In genomic region chr1:166915941-166916340, GRCh38 we compare ENCODE assay signal across 21 cellular contexts. TPM values are rescaled to one million over a fixed set of nuclear protein-coding genes. Genes with fewer than 3 reads are reported as not detected.
A peak's percentile ranks its signal among the peaks of the same experiment; 100 is the strongest.
DNase-seq lines count a peak whose midpoint lies in the region; ATAC-seq, FAIRE-seq and TF ChIP-seq lines count a peak whose summit lies in the region.
"Had no signal": no experiment of that assay in that cellular context is flagged by ENCODE, and none has a peak within 500 bp of the region (broad histone marks: within the 10 kb centered on the region; RNA-seq: fewer than 3 reads in every experiment).

No MANE protein-coding gene starts in this region.

- H3K4me2 ChIP-seq in HCT116 (ENCODE audit: low read length): peak overlapping the region; percentile 42; the same call in 1 of the 2 replicates
- H3K4me2 ChIP-seq: BLaER1 had no signal

- H3K27ac Mint-ChIP-seq in CD8-positive, alpha-beta T cell: no peak overlapping the region

- BruUV-seq in HCT116 (replicated peaks; lab: Mats Ljungman, UMichigan): no TSS peak

- H3K9me3 Mint-ChIP-seq in CD8-positive, alpha-beta T cell: no peaks in the 10 kb centered on the region
- H3K9me3 Mint-ChIP-seq in activated T-cell treated with anti-CD3 and anti-CD28 coated beads, Interleukin-2, amount 50 U/mL, for 4 hours: no peaks in the 10 kb centered on the region

- DNase-seq in HCT116 (ENCODE audit: low read depth, low spot score) (peak; percentile 59), T1000 (lab: John Stamatoyannopoulos, UW) (peak; percentile 11), glomerular visceral epithelial cell (ENCODE audit: extremely low spot score) (peak; percentile 40), urothelium cell line (ENCODE audit: low spot score) (peak; percentile 55), NCI-H345 treated with DMSO at 0.1 percent for 48 hours (lab: John Stamatoyannopoulos, UW; ENCODE audit: unreplicated experiment) (no peak)
- no peak for DNase-seq in CD8-positive, alpha-beta T cell
- no peak for DNase-seq in activated T-cell treated with anti-CD3 and anti-CD28 coated beads, Interleukin-2, amount 50 U/mL, for 4 hours
- DNase-seq: activated CD4-positive, alpha-beta T cell treated with anti-CD3 and anti-CD28 coated beads, Interleukin-2, amount 50 U/mL, for 48 hours; activated naive CD4-positive, alpha-beta T cell treated with anti-CD3 and anti-CD28 coated beads, Interleukin-2, amount 50 U/mL, for 16 hours; activated T-cell treated with anti-CD3 and anti-CD28 coated beads, Interleukin-2, amount 50 U/mL, for 1 hour; DMS153; erythroblast; NCI-H1930; pancreas; Right ventricle myocardium superior; uterus had no signal

- H3K9me2 ChIP-seq in HCT116 (ENCODE audit: insufficient read depth): no peaks in the 10 kb centered on the region

- no peak overlapping the region for H3K9ac ChIP-seq in HCT116 (ENCODE audit: low read length)
- H3K9ac ChIP-seq: BLaER1 had no signal

- TF ChIP-seq RAD21 in HCT116 (IDR thresholded peaks at IDR 0.05; ENCODE audit: low read depth): no peak

- H3K4me1 ChIP-seq in HCT116 (ENCODE audit: control insufficient read depth in 1 of 2, insufficient read depth in 2 of 2, low read length in 2 of 2): peaks cover 0 to 29% of the 10 kb centered on the region in 2 experiments; a peak in 2 of 4 replicates
- H3K4me1 ChIP-seq in CD8-positive, alpha-beta T cell (ENCODE audit: insufficient read depth, low read length): no peaks in the 10 kb centered on the region
- H3K4me1 ChIP-seq: BLaER1, uterus had no signal

- H3K36me3 ChIP-seq in HCT116 (ENCODE audit: control insufficient read depth in 1 of 2, insufficient read depth in 2 of 2, low read length in 2 of 2): no peaks in the 10 kb centered on the region
- no peaks in the 10 kb centered on the region for H3K36me3 ChIP-seq in CD8-positive, alpha-beta T cell (ENCODE audit: insufficient read depth, low read length)
- H3K36me3 ChIP-seq: pancreas, uterus had no signal

- H4K20me1 ChIP-seq in HCT116 (ENCODE audit: insufficient read depth): no peaks in the 10 kb centered on the region
- H4K20me1 ChIP-seq: BLaER1 had no signal

- H3K27me3 ChIP-seq in HCT116 (ENCODE audit: insufficient read depth, low read length): no peaks in the 10 kb centered on the region
- H3K27me3 ChIP-seq in CD8-positive, alpha-beta T cell (ENCODE audit: insufficient read depth, low read length): peaks cover 8% of the 10 kb centered on the region
- H3K27me3 ChIP-seq: BLaER1 had no signal

- no peaks in the 10 kb centered on the region for H3K9me3 ChIP-seq in HCT116 (ENCODE audit: control insufficient read depth in 1 of 2, insufficient read depth in 1 of 2, low read depth in 1 of 2, low read length in 2 of 2)
- H3K9me3 ChIP-seq in CD8-positive, alpha-beta T cell (ENCODE audit: low read length): no peaks in the 10 kb centered on the region
- H3K9me3 ChIP-seq: pancreas, uterus had no signal

- FAIRE-seq in urothelium cell line (lab: Jason Lieb, UNC): peak; percentile 87
- FAIRE-seq: pancreas had no signal

- no peak for TF ChIP-seq CTCF in HCT116 (IDR thresholded peaks at IDR 0.05 in 2 of 3, conservative IDR thresholded peaks at IDR 0.05 in 1 of 3; ENCODE audit: borderline replicate concordance in 1 of 3, insufficient read depth in 1 of 3, low read depth in 2 of 3, low read length in 2 of 3)
- no peak for TF ChIP-seq CTCF in CD8-positive, alpha-beta T cell (IDR thresholded peaks at IDR 0.05)

- H3K79me2 ChIP-seq in HCT116 (ENCODE audit: insufficient read depth, low read length): no peaks in the 10 kb centered on the region

- H3K4me3 Mint-ChIP-seq in CD8-positive, alpha-beta T cell: no peak overlapping the region
- no peak overlapping the region for H3K4me3 Mint-ChIP-seq in activated T-cell treated with anti-CD3 and anti-CD28 coated beads, Interleukin-2, amount 50 U/mL, for 4 hours

- peak; percentile 90 for ATAC-seq in HCT116
- no peak for ATAC-seq in CD8-positive, alpha-beta T cell
- ATAC-seq in activated T-cell treated with anti-CD3 and anti-CD28 coated beads, Interleukin-2, amount 50 U/mL, for 4 hours: no peak
- ATAC-seq: pancreas had no signal

- no peaks in the 10 kb centered on the region for H3K36me3 Mint-ChIP-seq in CD8-positive, alpha-beta T cell
- H3K36me3 Mint-ChIP-seq in activated T-cell treated with anti-CD3 and anti-CD28 coated beads, Interleukin-2, amount 50 U/mL, for 4 hours (ENCODE audit: insufficient read depth): no peaks in the 10 kb centered on the region

- RAD21 ChIA-PET in HCT116 (lab: Charles Lee; ENCODE audit: low non-redundant PET in 1 of 2, low total read pairs in 2 of 2, uncharacterized antibody in 2 of 2, unreplicated experiment in 2 of 2): no interaction called here

- no peak overlapping the region for H3K4me3 ChIP-seq in HCT116 (replicated peaks in 1 of 2; ENCODE audit: low read depth in 1 of 2, low read length in 2 of 2)
- H3K4me3 ChIP-seq in CD8-positive, alpha-beta T cell (ENCODE audit: low read depth, low read length): no peak overlapping the region
- H3K4me3 ChIP-seq: BLaER1, dorsolateral prefrontal cortex, lung, pancreas, uterus had no signal

- intact Hi-C loops in HCT116 (cut with micrococcal nuclease): loop anchor here (1.0 kb wide), 1 partner anchor 617 kb away; no protein-coding TSS in a partner anchor
- intact Hi-C loops in CD8-positive, alpha-beta T cell (cut with DNase I, micrococcal nuclease): no loop called here

- H3K27me3 Mint-ChIP-seq in CD8-positive, alpha-beta T cell (ENCODE audit: low read depth): peaks cover 29% of the 10 kb centered on the region
- peaks cover 18% of the 10 kb centered on the region for H3K27me3 Mint-ChIP-seq in activated T-cell treated with anti-CD3 and anti-CD28 coated beads, Interleukin-2, amount 50 U/mL, for 4 hours (ENCODE audit: low read depth)

- POLR2A ChIA-PET in HCT116 (lab: Charles Lee): no interaction called here
- POLR2A ChIA-PET in CD8-positive, alpha-beta T cell (lab: Charles Lee): no interaction called here

- H2AFZ ChIP-seq in HCT116 (ENCODE audit: low read depth, low read length, poor library complexity, severe bottlenecking): no peak overlapping the region

- no peak overlapping the region for H3K27ac ChIP-seq in HCT116 (ENCODE audit: low read depth, low read length)
- H3K27ac ChIP-seq in CD8-positive, alpha-beta T cell (ENCODE audit: low read depth, low read length): no peak overlapping the region
- H3K27ac ChIP-seq: BLaER1, dorsolateral prefrontal cortex, pancreas, uterus, VCaP had no signal

- TF ChIP-seq POLR2A in HCT116 (IDR thresholded peaks at IDR 0.05; ENCODE audit: borderline replicate concordance, extremely low read depth, insufficient read depth, insufficient read length): no peak

- CTCF ChIA-PET in HCT116 (lab: Charles Lee): interaction anchor here (1.4 to 1.8 kb wide), 2 partner anchors 141 to 143 kb away, joined by 5 to 7 read pairs; no protein-coding TSS in a partner anchor
- CTCF ChIA-PET in CD8-positive, alpha-beta T cell (lab: Charles Lee): interaction anchor here (16.6 kb wide), 1 partner anchor 142 kb away, joined by 718 read pairs; no protein-coding TSS in a partner anchor

- peaks cover 7% of the 10 kb centered on the region for H3K4me1 Mint-ChIP-seq in CD8-positive, alpha-beta T cell (ENCODE audit: low read depth)
- H3K4me1 Mint-ChIP-seq in activated T-cell treated with anti-CD3 and anti-CD28 coated beads, Interleukin-2, amount 50 U/mL, for 4 hours (ENCODE audit: low read depth): peaks cover under 1% of the 10 kb centered on the region

TF ChIP-seq in HCT116, 20 proteins besides CTCF, POLR2A, EP300 and RAD21:
- TF ChIP-seq MAX (IDR thresholded peaks at IDR 0.05) (peak; percentile 52), EGR1 (IDR thresholded peaks at IDR 0.05; ENCODE audit: low read depth) (no peak), CEBPB (IDR thresholded peaks at IDR 0.05; ENCODE audit: low read depth) (no peak), EZH2phosphoT487 (IDR thresholded peaks at IDR 0.05; ENCODE audit: borderline replicate concordance) (no peak), TCF7L2 (IDR thresholded peaks at IDR 0.05; ENCODE audit: borderline replicate concordance, extremely low read depth, insufficient read depth, insufficient read length) (no peak), FOSL1 (IDR thresholded peaks at IDR 0.05; ENCODE audit: low read depth) (peak; percentile 93), CBX3 (IDR thresholded peaks at IDR 0.05; ENCODE audit: low read depth) (peak; percentile 65; the same call in 1 of the 2 replicates), SP1 (IDR thresholded peaks at IDR 0.05; ENCODE audit: low read depth) (peak; percentile 57), ATF3 (IDR thresholded peaks at IDR 0.05) (no peak), SRF (IDR thresholded peaks at IDR 0.05; ENCODE audit: low read depth) (peak; percentile 42; the same call in 1 of the 2 replicates), JUND (IDR thresholded peaks at IDR 0.05) (peak; percentile 78), POLR2AphosphoS5 (IDR thresholded peaks at IDR 0.05; ENCODE audit: low read depth, low read length) (no peak)
TF ChIP-seq in HCT116: peak in this region for 6.

RNA-seq across cellular contexts. Expression of gene TADA1, which starts 39.9 kb away (rescaled TPM):
- total RNA-seq in HCT116 (2021; ENCODE audit: unreplicated experiment): 16.0 TPM
- 7.9 and 10.1 TPM in 2 replicates for polyA plus RNA-seq in HCT116 (2012)
- total RNA-seq in CD8-positive, alpha-beta T cell: 10 to 100 TPM; 16.7 to 18.5 TPM
- 10 to 100 TPM; 19.3 to 20.2 (median 19.7) TPM for total RNA-seq in activated T-cell treated with anti-CD3 and anti-CD28 coated beads, Interleukin-2, amount 50 U/mL, for 4 hours

RNA-seq across cellular contexts. Expression of gene ILDR2, which starts 59.4 kb away (rescaled TPM):
- total RNA-seq in HCT116 (2021; ENCODE audit: unreplicated experiment): 2.4 TPM
- 0.29 and 0.38 TPM in 2 replicates for polyA plus RNA-seq in HCT116 (2012)
- total RNA-seq in CD8-positive, alpha-beta T cell: under 1 TPM; 0.50 to 0.54 TPM
- 1 to 10 TPM; 3.8 to 6.2 (median 4.8) TPM for total RNA-seq in activated T-cell treated with anti-CD3 and anti-CD28 coated beads, Interleukin-2, amount 50 U/mL, for 4 hours
- total RNA-seq: glomerular endothelial cell had no signal

Comparison
In these comparisons a context has a peak if more than half of its experiments do, and no peak if none do; other contexts are left out.
1. DNase-seq: peak in HCT116 (single experiment), T1000 (single experiment), glomerular visceral epithelial cell (single experiment) and urothelium cell line (single experiment); none in CD8-positive, alpha-beta T cell (0 of 7), activated T-cell treated with anti-CD3 and anti-CD28 coated beads, Interleukin-2, amount 50 U/mL, for 4 hours (single experiment) and NCI-H345 treated with DMSO at 0.1 percent for 48 hours (single experiment).